9 cellular contexts compared by ENCODE assay signal in genomic region chr10:22816298-22816653, GRCh38.
DNase-seq lines count a peak whose midpoint lies in the region; ATAC-seq and TF ChIP-seq lines count a peak whose summit lies in the region.
"Had no signal": no experiment of that assay in that cellular context is flagged by ENCODE, and none has a peak within 500 bp of the region (broad histone marks: within the 10 kb centered on the region; RNA-seq: fewer than 3 reads in every experiment).

No MANE protein-coding gene starts in this region.

- no peak for TF ChIP-seq POLR2A in GM18505 (IDR thresholded peaks at IDR 0.05; ENCODE audit: borderline replicate concordance, extremely low read depth, insufficient read depth, insufficient read length)

- no peaks in the 10 kb centered on the region for H3K36me3 Mint-ChIP-seq in Caco-2 (ENCODE audit: insufficient read depth, unreplicated experiment)
- no peaks in the 10 kb centered on the region for H3K36me3 Mint-ChIP-seq in activated naive CD8-positive, alpha-beta T cell treated with anti-CD3 and anti-CD28 coated beads, Interleukin-2, amount 50 U/mL, for 24 hours (ENCODE audit: low read depth)

- DNase-seq in Caco-2 (no peak), HPDE6-E6E7 (ENCODE audit: extremely low spot score) (peak; percentile 15), lower lobe of right lung (no peak), caudate nucleus (lab: John Stamatoyannopoulos, UW) (no peak), mucosa of gallbladder (ENCODE audit: low spot score) (no peak), NCI-H748 (lab: John Stamatoyannopoulos, UW; ENCODE audit: unreplicated experiment) (no peak)
- DNase-seq in activated naive CD8-positive, alpha-beta T cell treated with anti-CD3 and anti-CD28 coated beads, Interleukin-2, amount 50 U/mL, for 24 hours = no peak

- BruUV-seq in Caco-2 (replicated peaks; lab: Mats Ljungman, UMichigan) = no TSS peak

- peak overlapping the region; percentile 2 for H3K27ac Mint-ChIP-seq in Caco-2 (ENCODE audit: unreplicated experiment)
- no peak overlapping the region for H3K27ac Mint-ChIP-seq in activated naive CD8-positive, alpha-beta T cell treated with anti-CD3 and anti-CD28 coated beads, Interleukin-2, amount 50 U/mL, for 24 hours

- ATAC-seq in activated naive CD8-positive, alpha-beta T cell treated with anti-CD3 and anti-CD28 coated beads, Interleukin-2, amount 50 U/mL, for 24 hours = peak; percentile 33
- peak; percentile 38 to 39 for ATAC-seq in lower lobe of right lung
- ATAC-seq in GM18505 (IDR thresholded peaks at IDR 0.05; ENCODE audit: unreplicated experiment) = no peak

- no peaks in the 10 kb centered on the region for H3K27me3 ChIP-seq in Caco-2 (replicated peaks; ENCODE audit: control insufficient read depth, insufficient read depth, low read length)
- H3K27me3 ChIP-seq in lower lobe of right lung (ENCODE audit: low read depth) = no peaks in the 10 kb centered on the region

- H3K4me1 ChIP-seq in Caco-2 (peaks cover 7% of the 10 kb centered on the region; the same call in 1 of the 2 replicates), lower lobe of right lung (no peaks in the 10 kb centered on the region)

- POLR2A ChIA-PET in Caco-2 (lab: Charles Lee) = no interaction called here

- H3K9me3 Mint-ChIP-seq in Caco-2 (ENCODE audit: unreplicated experiment) = no peaks in the 10 kb centered on the region
- H3K9me3 Mint-ChIP-seq in activated naive CD8-positive, alpha-beta T cell treated with anti-CD3 and anti-CD28 coated beads, Interleukin-2, amount 50 U/mL, for 24 hours = no peaks in the 10 kb centered on the region

- peaks cover 12% of the 10 kb centered on the region for H3K4me1 Mint-ChIP-seq in Caco-2 (ENCODE audit: low read depth, unreplicated experiment)
- H3K4me1 Mint-ChIP-seq in activated naive CD8-positive, alpha-beta T cell treated with anti-CD3 and anti-CD28 coated beads, Interleukin-2, amount 50 U/mL, for 24 hours = peaks cover 13% of the 10 kb centered on the region

- H3K27me3 Mint-ChIP-seq in Caco-2 (ENCODE audit: insufficient read depth, unreplicated experiment) = no peaks in the 10 kb centered on the region
- no peaks in the 10 kb centered on the region for H3K27me3 Mint-ChIP-seq in activated naive CD8-positive, alpha-beta T cell treated with anti-CD3 and anti-CD28 coated beads, Interleukin-2, amount 50 U/mL, for 24 hours
- H3K27me3 Mint-ChIP-seq: activated naive CD8-positive, alpha-beta T cell had no signal

- CTCF ChIA-PET in Caco-2 (lab: Charles Lee) = no interaction called here

- H3K27ac ChIP-seq in lower lobe of right lung = no peak overlapping the region
- H3K27ac ChIP-seq in caudate nucleus (ENCODE audit: low read depth, low read length) = no peak overlapping the region

- no peaks in the 10 kb centered on the region for H3K9me3 ChIP-seq in Caco-2
- no peaks in the 10 kb centered on the region for H3K9me3 ChIP-seq in lower lobe of right lung

- TF ChIP-seq CTCF in Caco-2 (IDR thresholded peaks at IDR 0.05; ENCODE audit: insufficient read depth in 1 of 2, low read depth in 1 of 2, low read length in 1 of 2, severe bottlenecking in 1 of 2, unreplicated experiment in 1 of 2) (no peak), lower lobe of right lung (IDR thresholded peaks at IDR 0.05) (no peak)

- intact Hi-C loops in Caco-2 (cut with micrococcal nuclease; ENCODE audit: unreplicated experiment) (no loop called here), lower lobe of right lung (cut with DNase I) (no loop called here)

- H3K4me3 ChIP-seq in Caco-2 (ENCODE audit: low read depth, low read length) = no peak overlapping the region
- H3K4me3 ChIP-seq in lower lobe of right lung = no peak overlapping the region

- no peaks in the 10 kb centered on the region for H3K36me3 ChIP-seq in Caco-2 (ENCODE audit: control insufficient read depth, insufficient read depth, low read length)
- no peaks in the 10 kb centered on the region for H3K36me3 ChIP-seq in lower lobe of right lung

- H3K4me3 Mint-ChIP-seq in Caco-2 (ENCODE audit: unreplicated experiment) = no peak overlapping the region
- H3K4me3 Mint-ChIP-seq in activated naive CD8-positive, alpha-beta T cell treated with anti-CD3 and anti-CD28 coated beads, Interleukin-2, amount 50 U/mL, for 24 hours = no peak overlapping the region
- H3K4me3 Mint-ChIP-seq: activated naive CD8-positive, alpha-beta T cell had no signal
